ENCODE assay signal across 18 cellular contexts in the genomic region with DNA sequence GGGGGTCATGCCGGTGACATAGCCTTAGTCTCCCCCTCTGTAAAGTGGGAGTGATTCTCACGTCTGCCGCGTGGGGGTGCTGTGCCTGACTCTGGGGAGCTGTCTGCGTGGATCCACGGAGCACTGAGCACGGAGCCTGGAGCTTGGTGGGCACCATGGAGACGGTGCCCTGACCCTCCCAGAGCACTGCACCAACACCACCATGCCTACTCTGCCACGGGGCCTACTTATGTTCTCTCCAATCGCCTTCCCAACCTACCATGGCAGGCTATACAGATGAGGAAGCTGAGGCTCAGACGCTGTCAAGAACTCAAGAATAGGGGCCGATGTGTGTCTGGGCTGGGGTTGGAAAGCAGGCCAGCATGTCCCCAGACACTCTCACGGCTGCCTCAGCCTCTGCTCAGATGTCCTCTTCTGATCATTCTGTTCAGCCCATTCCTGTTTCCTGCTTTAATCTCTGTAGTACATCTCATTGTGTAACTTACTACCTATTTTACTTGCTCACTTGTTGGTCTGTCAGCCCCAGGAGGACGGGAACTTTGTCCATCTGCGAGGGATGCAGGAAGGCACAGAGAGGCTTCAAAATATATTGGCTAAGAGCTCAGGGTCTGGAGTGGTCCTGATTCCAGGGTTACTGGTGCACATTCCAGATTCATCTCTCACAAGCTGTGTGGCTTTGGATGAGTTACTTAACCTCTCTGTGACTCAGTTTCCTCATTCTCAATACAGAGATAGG.
A peak's percentile ranks its signal among the peaks of the same experiment; 100 is the strongest.
DNase-seq lines count a peak whose midpoint lies in the region; ATAC-seq, FAIRE-seq and TF ChIP-seq lines count a peak whose summit lies in the region.
"Had no signal": no experiment of that assay in that cellular context is flagged by ENCODE, and none has a peak within 500 bp of the region (broad histone marks: within the 10 kb centered on the region; RNA-seq: fewer than 3 reads in every experiment).

No MANE protein-coding gene starts in this region.

- no peaks in the 10 kb centered on the region for H3K79me1 ChIP-seq in IMR-90 (ENCODE audit: low read depth in 1 of 2, low read length in 2 of 2)

- H3K27me3 Mint-ChIP-seq in neural crest cell (ENCODE audit: low read depth), result no peaks in the 10 kb centered on the region
- H3K27me3 Mint-ChIP-seq: CD4-positive, CD25-positive, alpha-beta regulatory T cell had no signal

- H3K9me3 ChIP-seq in IMR-90 (ENCODE audit: control insufficient read depth, insufficient read depth, low read length) (no peaks in the 10 kb centered on the region), upper lobe of right lung (no peaks in the 10 kb centered on the region), HepG2 (ENCODE audit: low read length) (no peaks in the 10 kb centered on the region)
- H3K9me3 ChIP-seq: SK-N-SH had no signal

- TF ChIP-seq EP300 in HepG2 (IDR thresholded peaks at IDR 0.05; ENCODE audit: low read depth in 2 of 2, low read length in 2 of 2), result no peak
- TF ChIP-seq EP300 in HepG2 (CRISPR knock-in tag; IDR thresholded peaks at IDR 0.05; ENCODE audit: borderline replicate concordance), result no peak

- H4K8ac ChIP-seq in IMR-90 (ENCODE audit: low read depth in 2 of 2, low read length in 2 of 2), result no peak overlapping the region

- H3K9me1 ChIP-seq in IMR-90 (ENCODE audit: insufficient read depth, low read length), result no peaks in the 10 kb centered on the region

- peaks cover 15% of the 10 kb centered on the region for H3K27me3 ChIP-seq in IMR-90 (ENCODE audit: control insufficient read depth, insufficient read depth, low read length)
- no peaks in the 10 kb centered on the region for H3K27me3 ChIP-seq in bronchial epithelial cell (ENCODE audit: control insufficient read depth, insufficient read depth, low read length)
- no peaks in the 10 kb centered on the region for H3K27me3 ChIP-seq in upper lobe of right lung
- peaks cover 4 to 11% of the 10 kb centered on the region in 2 experiments; a peak in 3 of 5 replicates for H3K27me3 ChIP-seq in HepG2 (ENCODE audit: control insufficient read depth in 1 of 2, insufficient read depth in 2 of 2, low read length in 2 of 2)

- intact Hi-C loops in IMR-90 (cut with micrococcal nuclease) (no loop called here), upper lobe of right lung (cut with DNase I) (no loop called here), HepG2 (cut with micrococcal nuclease; ENCODE audit: unreplicated experiment) (no loop called here)

- H3K9ac ChIP-seq in IMR-90 (ENCODE audit: low read depth, low read length), result no peak overlapping the region
- H3K9ac ChIP-seq in HepG2 (ENCODE audit: insufficient read depth, low read depth, low read length), result no peak overlapping the region
- H3K9ac ChIP-seq: SK-N-SH had no signal

- H4K20me1 ChIP-seq in IMR-90 (ENCODE audit: insufficient read depth, low read length) (no peaks in the 10 kb centered on the region), HepG2 (ENCODE audit: insufficient read depth, low read length) (no peaks in the 10 kb centered on the region)

- DNase-seq in IMR-90 (no peak), bronchial epithelial cell (ENCODE audit: low read depth) (no peak), neural crest cell (ENCODE audit: low read depth, low spot score) (no peak), upper lobe of right lung (peak; percentile 35), HepG2 (ENCODE audit: low spot score) (no peak), GM10266 (ENCODE audit: extremely low spot score) (no peak), NCI-H1105 (lab: John Stamatoyannopoulos, UW) (no peak)
- DNase-seq: CD4-positive, CD25-positive, alpha-beta regulatory T cell; KG1; NCI-H1092 treated with DMSO at 0.1 percent for 48 hours; NCI-H1694; NCI-H510A treated with DMSO at 0.1 percent for 48 hours; NCI-H82; SHP77; SK-N-SH had no signal

- no peak overlapping the region for H2AK9ac ChIP-seq in IMR-90 (replicated peaks; ENCODE audit: low read depth, low read length, poor library complexity)

- FAIRE-seq in bronchial epithelial cell (lab: Jason Lieb, UNC) (peak; percentile 28), HepG2 (lab: Jason Lieb, UNC) (no peak)

- no peak overlapping the region for H4K91ac ChIP-seq in IMR-90 (ENCODE audit: insufficient read depth, low read depth, low read length)

- H2BK120ac ChIP-seq in IMR-90 (ENCODE audit: low read depth, low read length), result no peak overlapping the region

- no peak for TF ChIP-seq POLR2A in IMR-90 (IDR thresholded peaks at IDR 0.05; ENCODE audit: low read depth, low read length)
- TF ChIP-seq POLR2A in HepG2 (IDR thresholded peaks at IDR 0.05; ENCODE audit: insufficient read depth in 1 of 2, low read depth in 2 of 2, low read length in 2 of 2), result no peak

- no peak overlapping the region for H4K5ac ChIP-seq in IMR-90 (ENCODE audit: low read depth, low read length)

- no peak overlapping the region for H2BK15ac ChIP-seq in IMR-90 (ENCODE audit: low read depth, low read length)

- H3K79me2 ChIP-seq in HepG2 (ENCODE audit: insufficient read depth, low read length), result no peaks in the 10 kb centered on the region

- BruUV-seq in IMR-90 (replicated peaks; lab: Mats Ljungman, UMichigan) (no TSS peak), HepG2 (replicated peaks; lab: Mats Ljungman, UMichigan) (no TSS peak)

- in situ Hi-C loops in IMR-90 (cut with MboI; ENCODE audit: low sequenced_read_pairs) (no loop called here), HepG2 (cut with HindIII; ENCODE audit: extremely low pct_ligation_motif_present, low pct_unique_long_range_greater_than_20kb) (no loop called here)

- no peak overlapping the region for H3K14ac ChIP-seq in IMR-90 (replicated peaks; ENCODE audit: low read depth, low read length)

- no peak overlapping the region for H3K4me3 Mint-ChIP-seq in neural crest cell
- H3K4me3 Mint-ChIP-seq: CD4-positive, CD25-positive, alpha-beta regulatory T cell had no signal

- H2AK5ac ChIP-seq in IMR-90 (ENCODE audit: low read depth, low read length), result no peak overlapping the region

- CTCF ChIA-PET in IMR-90 (lab: Yijun Ruan, JAX), result interaction anchor here (1.0 kb wide), 1 partner anchor 57 kb away, joined by 3 read pairs; no protein-coding TSS in a partner anchor
- CTCF ChIA-PET in HepG2 (lab: Yijun Ruan, JAX; ENCODE audit: low intra/inter-chr PET ratio, low total read pairs), result no interaction called here

- no peak overlapping the region for H2BK5ac ChIP-seq in IMR-90 (ENCODE audit: low read depth, low read length, poor library complexity, severe bottlenecking)

- no CpG with 5 or more reads among the region's 15 CpGs for WGBS in IMR-90 (ENCODE audit: extremely low coverage in 2 of 2, insufficient read length in 1 of 2), 2 experiments
- WGBS in HepG2 (ENCODE audit: low lambda C conversion rate), result 51% methylated on average over 15 of the region's 15 CpGs

- no peaks in the 10 kb centered on the region for H3K9me3 Mint-ChIP-seq in neural crest cell

- no peak overlapping the region for H3K27ac ChIP-seq in IMR-90 (ENCODE audit: insufficient read depth, low read length)
- no peak overlapping the region for H3K27ac ChIP-seq in upper lobe of right lung
- H3K27ac ChIP-seq in HepG2 (ENCODE audit: extremely low read length, insufficient read depth, low read length), result no peak overlapping the region
- H3K27ac ChIP-seq: HL-60 had no signal

- H3K4me1 ChIP-seq in IMR-90 (ENCODE audit: control insufficient read depth, insufficient read depth, low read length) (no peaks in the 10 kb centered on the region), upper lobe of right lung (no peaks in the 10 kb centered on the region), HepG2 (ENCODE audit: insufficient read depth, low read length) (no peaks in the 10 kb centered on the region)

- H3K4me3 ChIP-seq in IMR-90 (ENCODE audit: insufficient read depth, low read depth, low read length), result no peak overlapping the region
- H3K4me3 ChIP-seq in bronchial epithelial cell (ENCODE audit: low read depth, low read length), result no peak overlapping the region
- H3K4me3 ChIP-seq in upper lobe of right lung, result no peak overlapping the region
- no peak overlapping the region for H3K4me3 ChIP-seq in HepG2 (replicated peaks in 1 of 3; ENCODE audit: insufficient read depth in 1 of 3, low read depth in 2 of 3, low read length in 3 of 3)

- peak overlapping the region; percentile 4 for H3K27ac Mint-ChIP-seq in neural crest cell (ENCODE audit: unreplicated experiment)
- H3K27ac Mint-ChIP-seq: CD4-positive, CD25-positive, alpha-beta regulatory T cell had no signal

- POLR2A ChIA-PET in IMR-90 (lab: Charles Lee; ENCODE audit: unreplicated experiment) (no interaction called here), HepG2 (lab: Yijun Ruan, JAX) (no interaction called here)

- H3K23ac ChIP-seq in IMR-90 (ENCODE audit: low read depth, low read length), result no peak overlapping the region

- no peaks in the 10 kb centered on the region for H3K4me1 Mint-ChIP-seq in neural crest cell
- H3K4me1 Mint-ChIP-seq: CD4-positive, CD25-positive, alpha-beta regulatory T cell had no signal

- TF ChIP-seq RAD21 in IMR-90 (IDR thresholded peaks at IDR 0.05; ENCODE audit: low read length), result no peak
- no peak for TF ChIP-seq RAD21 in HepG2 (CRISPR knock-in tag; IDR thresholded peaks at IDR 0.05)

- no peak overlapping the region for H3K56ac ChIP-seq in IMR-90 (ENCODE audit: extremely low read depth, insufficient read depth, low read length)

- H2BK20ac ChIP-seq in IMR-90 (ENCODE audit: low read depth, low read length), result no peak overlapping the region

- no peaks in the 10 kb centered on the region for H3K36me3 ChIP-seq in IMR-90 (ENCODE audit: control insufficient read depth, insufficient read depth, low read length)
- no peaks in the 10 kb centered on the region for H3K36me3 ChIP-seq in bronchial epithelial cell (ENCODE audit: control insufficient read depth, insufficient read depth, low read length)
- H3K36me3 ChIP-seq in upper lobe of right lung, result no peaks in the 10 kb centered on the region
- no peaks in the 10 kb centered on the region for H3K36me3 ChIP-seq in HepG2 (replicated peaks in 1 of 2; ENCODE audit: control insufficient read depth in 1 of 2, insufficient read depth in 2 of 2, low read length in 2 of 2)

- H3K36me3 Mint-ChIP-seq in neural crest cell (ENCODE audit: low read depth), result no peaks in the 10 kb centered on the region
- H3K36me3 Mint-ChIP-seq: CD4-positive, CD25-positive, alpha-beta regulatory T cell had no signal

- ATAC-seq in IMR-90 (ENCODE audit: low read depth), result no peak
- peak; percentile 29 for ATAC-seq in upper lobe of right lung
- ATAC-seq in HepG2, result no peak
- ATAC-seq: HCT116, Panc1 had no signal

- TF ChIP-seq CTCF in IMR-90 (conservative IDR thresholded peaks at IDR 0.05; ENCODE audit: low read depth, low read length), result no peak
- TF ChIP-seq CTCF in bronchial epithelial cell (IDR thresholded peaks at IDR 0.05; ENCODE audit: insufficient read depth, low read length, severe bottlenecking), result no peak
- no peak for TF ChIP-seq CTCF in neural crest cell (conservative IDR thresholded peaks at IDR 0.05)
- TF ChIP-seq CTCF in upper lobe of right lung (IDR thresholded peaks at IDR 0.05), result no peak
- TF ChIP-seq CTCF in HepG2 (CRISPR knock-in tag; IDR thresholded peaks at IDR 0.05), result no peak
- TF ChIP-seq CTCF in GM10266 (IDR thresholded peaks at IDR 0.05; ENCODE audit: control insufficient read depth, insufficient read depth, low read depth, missing control alignments), result no peak

- dilution Hi-C loops in IMR-90 (cut with HindIII; ENCODE audit: low sequenced_read_pairs, unreplicated experiment), result no loop called here

- no peak overlapping the region for H3K18ac ChIP-seq in IMR-90 (ENCODE audit: low read depth, low read length)

- no peak overlapping the region for H3K4ac ChIP-seq in IMR-90 (ENCODE audit: low read depth, low read length)

- H2AFZ ChIP-seq in IMR-90 (replicated peaks; ENCODE audit: low read length, poor library complexity) (peak overlapping the region; percentile 15), HepG2 (ENCODE audit: low read length) (no peak overlapping the region)

- no peak overlapping the region for H3K4me2 ChIP-seq in IMR-90 (ENCODE audit: low read depth, low read length)
- H3K4me2 ChIP-seq in HepG2 (ENCODE audit: low read depth, low read length), result no peak overlapping the region
- H3K4me2 ChIP-seq: SK-N-SH had no signal
